ENCODE assay signal across 9 cellular contexts in genomic region chr16:1983053-1983543, GRCh38. TPM values are rescaled to one million over a fixed set of nuclear protein-coding genes. Genes with fewer than 3 reads are reported as not detected.
DNase-seq lines count a peak whose midpoint lies in the region; ATAC-seq, FAIRE-seq and TF ChIP-seq lines count a peak whose summit lies in the region.
"Had no signal": no experiment of that assay in that cellular context is flagged by ENCODE, and none has a peak within 500 bp of the region (broad histone marks: within the 10 kb centered on the region; RNA-seq: fewer than 3 reads in every experiment).

No MANE protein-coding gene starts in this region.

- no peaks in the 10 kb centered on the region for H3K9me3 Mint-ChIP-seq in CD8-positive, alpha-beta T cell

- dilution Hi-C loops in endothelial cell of umbilical vein (cut with MboI; ENCODE audit: extremely low pct_ligation_motif_present, low sequenced_read_pairs): no loop called here

- H3K9ac ChIP-seq in endothelial cell of umbilical vein (replicated peaks; ENCODE audit: extremely low read depth, insufficient read depth, low read length) (no peak overlapping the region), parathyroid adenoma (no peak overlapping the region)

- H3K4me1 ChIP-seq in CD8-positive, alpha-beta T cell (ENCODE audit: insufficient read depth, low read length): peaks cover 15% of the 10 kb centered on the region
- H3K4me1 ChIP-seq in Peyer's patch (peaks cover 0 to 65% (median 17%) of the 10 kb centered on the region in 4 donors), endothelial cell of umbilical vein (ENCODE audit: control insufficient read depth, extremely low read depth, insufficient read depth, low read length) (peaks cover 15% of the 10 kb centered on the region), parathyroid adenoma (peaks cover 5% of the 10 kb centered on the region)

- no peak for TF ChIP-seq CTCF in CD8-positive, alpha-beta T cell (IDR thresholded peaks at IDR 0.05)
- TF ChIP-seq CTCF in Peyer's patch (IDR thresholded peaks at IDR 0.05) (no peak), endothelial cell of umbilical vein (IDR thresholded peaks at IDR 0.05; ENCODE audit: extremely low read depth in 1 of 2, insufficient read depth in 1 of 2, low read depth in 1 of 2, low read length in 2 of 2) (no peak), parathyroid adenoma (IDR thresholded peaks at IDR 0.05) (no peak)

- CTCF ChIA-PET in CD8-positive, alpha-beta T cell (lab: Charles Lee): interaction anchor here (0.7 to 1.6 kb wide), 5 partner anchors 8 to 1157 kb away, joined by 3 to 5 read pairs (median 3); partner anchors contain the start of gene TBL3
- CTCF ChIA-PET in endothelial cell of umbilical vein (lab: Charles Lee): interaction anchor here (5.0 kb wide), 1 partner anchor 158 kb away, joined by 21 read pairs; no protein-coding TSS in a partner anchor

- H3K27ac ChIP-seq in CD8-positive, alpha-beta T cell (ENCODE audit: low read depth, low read length): no peak overlapping the region
- peak overlapping the region; percentile 76 to 97 (median 87) for H3K27ac ChIP-seq in Peyer's patch
- H3K27ac ChIP-seq in endothelial cell of umbilical vein (ENCODE audit: insufficient read depth, low read depth, low read length): no peak overlapping the region
- H3K27ac ChIP-seq in parathyroid adenoma: peak overlapping the region; percentile 25

- H3K4me3 Mint-ChIP-seq in CD8-positive, alpha-beta T cell: peak overlapping the region; percentile 82

- FAIRE-seq in endothelial cell of umbilical vein (lab: Jason Lieb, UNC): no peak
- FAIRE-seq: endometrium had no signal

- peaks cover 5% of the 10 kb centered on the region for H3K79me2 ChIP-seq in endothelial cell of umbilical vein (ENCODE audit: control insufficient read depth, insufficient read depth, low read length)
- H3K79me2 ChIP-seq in parathyroid adenoma: no peaks in the 10 kb centered on the region

- H3K27me3 ChIP-seq in CD8-positive, alpha-beta T cell (ENCODE audit: insufficient read depth, low read length): peaks cover 12% of the 10 kb centered on the region
- H3K27me3 ChIP-seq in Peyer's patch (no peaks in the 10 kb centered on the region), endothelial cell of umbilical vein (ENCODE audit: control insufficient read depth in 2 of 2, insufficient read depth in 2 of 2, low read length in 2 of 2) (peaks cover 35 to 41% of the 10 kb centered on the region in 2 experiments), parathyroid adenoma (ENCODE audit: control insufficient read depth, insufficient read depth, low read length) (no peaks in the 10 kb centered on the region)

- H3K4me2 ChIP-seq in endothelial cell of umbilical vein (ENCODE audit: insufficient read depth, low read length) (peak overlapping the region; percentile 65), parathyroid adenoma (ENCODE audit: low read length) (peak overlapping the region; percentile 98)

- no peaks in the 10 kb centered on the region for H3K9me3 ChIP-seq in CD8-positive, alpha-beta T cell (ENCODE audit: low read length)
- H3K9me3 ChIP-seq in Peyer's patch (no peaks in the 10 kb centered on the region), endothelial cell of umbilical vein (replicated peaks; ENCODE audit: control insufficient read depth, insufficient read depth, low read length) (no peaks in the 10 kb centered on the region), parathyroid adenoma (ENCODE audit: control insufficient read depth, low read length) (no peaks in the 10 kb centered on the region)

- POLR2A ChIA-PET in CD8-positive, alpha-beta T cell (lab: Charles Lee): interaction anchor here (1.2 to 3.8 kb wide), 4 partner anchors 12 to 21 kb away, joined by 3 to 17 read pairs (median 12); partner anchors contain the start of genes RPS2 and TBL3
- POLR2A ChIA-PET in endothelial cell of umbilical vein (lab: Charles Lee): interaction anchor here (1.5 kb wide), 1 partner anchor 18 kb away, joined by 5 read pairs; the partner anchor contains the start of gene RPS2

- peaks cover 9% of the 10 kb centered on the region for H3K36me3 ChIP-seq in CD8-positive, alpha-beta T cell (ENCODE audit: insufficient read depth, low read length)
- peaks cover 0 to 27% (median 0%) of the 10 kb centered on the region in 3 donors for H3K36me3 ChIP-seq in Peyer's patch
- H3K36me3 ChIP-seq in endothelial cell of umbilical vein (ENCODE audit: control insufficient read depth in 2 of 2, extremely low read depth in 1 of 2, insufficient read depth in 2 of 2, low read length in 2 of 2): peaks cover 0 to 10% of the 10 kb centered on the region in 2 experiments
- H3K36me3 ChIP-seq in parathyroid adenoma (ENCODE audit: control insufficient read depth, insufficient read depth, low read length): no peaks in the 10 kb centered on the region

- intact Hi-C loops in CD8-positive, alpha-beta T cell (cut with DNase I, micrococcal nuclease): no loop called here
- intact Hi-C loops in endothelial cell of umbilical vein (cut with micrococcal nuclease) (no loop called here), sciatic nerve (cut with DNase I) (loop anchor here (5.0 kb wide), 1 partner anchor 729 kb away; no protein-coding TSS in a partner anchor)

- peak overlapping the region; percentile 71 for H3K4me3 ChIP-seq in CD8-positive, alpha-beta T cell (ENCODE audit: low read depth, low read length)
- H3K4me3 ChIP-seq in Peyer's patch: peak overlapping the region; percentile 81 to 92 (median 90)
- peak overlapping the region in 2 of 3 experiments; percentile 24 to 75 for H3K4me3 ChIP-seq in endothelial cell of umbilical vein (replicated peaks in 1 of 3; ENCODE audit: insufficient read depth in 1 of 3, low read depth in 1 of 3, low read length in 3 of 3)
- H3K4me3 ChIP-seq in parathyroid adenoma (ENCODE audit: low read depth, low read length): peak overlapping the region; percentile 71

- no peaks in the 10 kb centered on the region for H3K9me1 ChIP-seq in endothelial cell of umbilical vein (replicated peaks; ENCODE audit: control insufficient read depth, extremely low read depth, insufficient read depth, low read length)

- H2AFZ ChIP-seq in endothelial cell of umbilical vein (ENCODE audit: low read depth, low read length): peak overlapping the region; percentile 90
- peak overlapping the region; percentile 63 for H2AFZ ChIP-seq in parathyroid adenoma

- peaks cover 18% of the 10 kb centered on the region for H3K36me3 Mint-ChIP-seq in CD8-positive, alpha-beta T cell

- H3K27me3 Mint-ChIP-seq in CD8-positive, alpha-beta T cell (ENCODE audit: low read depth): peaks cover 19% of the 10 kb centered on the region

- peaks cover 13% of the 10 kb centered on the region for H3K4me1 Mint-ChIP-seq in CD8-positive, alpha-beta T cell (ENCODE audit: low read depth)

- no TSS peak for BruUV-seq in endothelial cell of umbilical vein (replicated peaks; lab: Mats Ljungman, UMichigan)

- peak overlapping the region; percentile 66 for H3K27ac Mint-ChIP-seq in CD8-positive, alpha-beta T cell

- in situ Hi-C loops in ACHN (cut with HindIII; ENCODE audit: low pct_ligation_motif_present, low pct_unique_long_range_greater_than_20kb, low sequenced_read_pairs): no loop called here

- TF ChIP-seq POLR2A in Peyer's patch (IDR thresholded peaks at IDR 0.05): no peak
- TF ChIP-seq POLR2A in endothelial cell of umbilical vein (IDR thresholded peaks at IDR 0.05; ENCODE audit: low read depth, low read length): no peak

- H4K20me1 ChIP-seq in endothelial cell of umbilical vein (replicated peaks; ENCODE audit: control insufficient read depth, extremely low read depth, insufficient read depth, low read length): no peaks in the 10 kb centered on the region

- ATAC-seq in CD8-positive, alpha-beta T cell: no peak
- ATAC-seq in sciatic nerve (no peak), GM21737 (IDR thresholded peaks at IDR 0.05; ENCODE audit: unreplicated experiment) (no peak)

- no peak for DNase-seq in CD8-positive, alpha-beta T cell
- DNase-seq in Peyer's patch (no peak), endothelial cell of umbilical vein (ENCODE audit: low read depth, low spot score) (no peak), ACHN (no peak), sciatic nerve (ENCODE audit: low spot score) (no peak), SIG-M5 (lab: John Stamatoyannopoulos, UW) (no peak)

RNA-seq across cellular contexts. Expression of gene GFER, which starts 0.9 kb away (rescaled TPM):
- 10 to 100 TPM; 15.6 to 16.1 TPM for total RNA-seq in CD8-positive, alpha-beta T cell
- total RNA-seq in Peyer's patch: 100 to 1,000 TPM in 1 of 4 donors, 10 to 100 TPM in 3; 31.4 to 102 (median 83.1) TPM
- total RNA-seq in endothelial cell of umbilical vein: 29.9 and 30.5 TPM in 2 replicates
- 13.7 and 26.0 TPM in 2 replicates for polyA plus RNA-seq in endothelial cell of umbilical vein
- 14.7 and 15.7 TPM in 2 replicates for polyA plus RNA-seq in endothelial cell of umbilical vein (2011; cell fraction: cytosol; rRNA removed)
- polyA plus RNA-seq in endothelial cell of umbilical vein (2011; cell fraction: nucleus; rRNA removed): 9.8 and 11.5 TPM in 2 replicates
- 32.8 and 33.7 TPM in 2 replicates for polyA plus RNA-seq in endothelial cell of umbilical vein (2012)
- polyA minus RNA-seq in endothelial cell of umbilical vein: 6.6 and 10.7 TPM in 2 replicates
- 25.2 TPM for polyA minus RNA-seq in endothelial cell of umbilical vein (2011; cell fraction: cytosol; rRNA and poly(A)+ RNA removed)
- 4.5 and 7.2 TPM in 2 replicates for polyA minus RNA-seq in endothelial cell of umbilical vein (2011; cell fraction: nucleus; rRNA and poly(A)+ RNA removed)
- 15.5 TPM for total RNA-seq in sciatic nerve

RNA-seq across cellular contexts. Expression of gene NOXO1, which starts 1.8 kb away (rescaled TPM):
- total RNA-seq in CD8-positive, alpha-beta T cell: under 1 TPM; 0.76 to 0.83 TPM
- 10 to 100 TPM in 3 of 4 donors, 1 to 10 TPM in 1; 8.6 to 23.1 (median 11.3) TPM for total RNA-seq in Peyer's patch
- 0.60 TPM in 1 of 2 replicates, not detected in the other for total RNA-seq in endothelial cell of umbilical vein
- polyA plus RNA-seq in endothelial cell of umbilical vein: 0.37 and 0.40 TPM in 2 replicates
- 0.17 TPM in 1 of 2 replicates, not detected in the other for polyA plus RNA-seq in endothelial cell of umbilical vein (2011; cell fraction: cytosol; rRNA removed)
- 1.7 and 2.0 TPM in 2 replicates for polyA plus RNA-seq in endothelial cell of umbilical vein (2011; cell fraction: nucleus; rRNA removed)
- polyA plus RNA-seq in endothelial cell of umbilical vein (2012): 0.41 TPM in 1 of 2 replicates, not detected in the other
- 0.17 TPM in 1 of 2 replicates, not detected in the other for polyA minus RNA-seq in endothelial cell of umbilical vein
- not detected for polyA minus RNA-seq in endothelial cell of umbilical vein (2011; cell fraction: cytosol; rRNA and poly(A)+ RNA removed)
- polyA minus RNA-seq in endothelial cell of umbilical vein (2011; cell fraction: nucleus; rRNA and poly(A)+ RNA removed): not detected in 2 replicates
- not detected for total RNA-seq in sciatic nerve

RNA-seq across cellular contexts. Expression of gene SYNGR3, which starts 6.7 kb away (rescaled TPM):
- total RNA-seq in CD8-positive, alpha-beta T cell: 1 to 10 TPM; 6.2 to 6.6 TPM
- 1 to 10 TPM in 3 of 4 donors, not detected in 1; 1.3 to 3.9 (median 3.3) TPM for total RNA-seq in Peyer's patch
- 0.81 and 0.95 TPM in 2 replicates for total RNA-seq in endothelial cell of umbilical vein
- 1.4 and 2.6 TPM in 2 replicates for polyA plus RNA-seq in endothelial cell of umbilical vein
- polyA plus RNA-seq in endothelial cell of umbilical vein (2011; cell fraction: cytosol; rRNA removed): 0.97 and 1.4 TPM in 2 replicates
- 1.0 and 1.1 TPM in 2 replicates for polyA plus RNA-seq in endothelial cell of umbilical vein (2011; cell fraction: nucleus; rRNA removed)
- polyA plus RNA-seq in endothelial cell of umbilical vein (2012): 0.54 and 1.7 TPM in 2 replicates
- polyA minus RNA-seq in endothelial cell of umbilical vein: 2.0 and 2.1 TPM in 2 replicates
- polyA minus RNA-seq in endothelial cell of umbilical vein (2011; cell fraction: cytosol; rRNA and poly(A)+ RNA removed): 6.0 TPM
- 0.24 and 0.72 TPM in 2 replicates for polyA minus RNA-seq in endothelial cell of umbilical vein (2011; cell fraction: nucleus; rRNA and poly(A)+ RNA removed)
- total RNA-seq in sciatic nerve: 0.76 TPM

RNA-seq across cellular contexts. Expression of gene TBL3, which starts 11.2 kb away (rescaled TPM):
- total RNA-seq in CD8-positive, alpha-beta T cell: 10 to 100 TPM; 15.4 to 16.6 TPM
- total RNA-seq in Peyer's patch (10 to 100 TPM; 19.8 to 50.8 (median 39.1) TPM), endothelial cell of umbilical vein (42.2 and 42.3 TPM in 2 replicates), sciatic nerve (21.8 TPM)
- 77.1 and 80.6 TPM in 2 replicates for polyA plus RNA-seq in endothelial cell of umbilical vein
- 41.0 and 51.3 TPM in 2 replicates for polyA plus RNA-seq in endothelial cell of umbilical vein (2011; cell fraction: cytosol; rRNA removed)
- polyA plus RNA-seq in endothelial cell of umbilical vein (2011; cell fraction: nucleus; rRNA removed): 86.9 and 88.7 TPM in 2 replicates
- polyA plus RNA-seq in endothelial cell of umbilical vein (2012): 41.6 and 49.8 TPM in 2 replicates
- 38.8 and 42.1 TPM in 2 replicates for polyA minus RNA-seq in endothelial cell of umbilical vein
- 53.1 TPM for polyA minus RNA-seq in endothelial cell of umbilical vein (2011; cell fraction: cytosol; rRNA and poly(A)+ RNA removed)
- polyA minus RNA-seq in endothelial cell of umbilical vein (2011; cell fraction: nucleus; rRNA and poly(A)+ RNA removed): 17.1 and 27.7 TPM in 2 replicates

RNA-seq across cellular contexts. Expression of gene RNF151, which starts 16.4 kb away (rescaled TPM):
- not detected for total RNA-seq in CD8-positive, alpha-beta T cell
- total RNA-seq in Peyer's patch: not detected
- total RNA-seq in endothelial cell of umbilical vein: not detected in 2 replicates
- polyA plus RNA-seq in endothelial cell of umbilical vein: not detected in 2 replicates
- polyA plus RNA-seq in endothelial cell of umbilical vein (2011; cell fraction: cytosol; rRNA removed): not detected in 2 replicates
- polyA plus RNA-seq in endothelial cell of umbilical vein (2011; cell fraction: nucleus; rRNA removed): not detected in 2 replicates
- not detected in 2 replicates for polyA plus RNA-seq in endothelial cell of umbilical vein (2012)
- polyA minus RNA-seq in endothelial cell of umbilical vein: not detected in 2 replicates
- not detected for polyA minus RNA-seq in endothelial cell of umbilical vein (2011; cell fraction: cytosol; rRNA and poly(A)+ RNA removed)
- not detected in 2 replicates for polyA minus RNA-seq in endothelial cell of umbilical vein (2011; cell fraction: nucleus; rRNA and poly(A)+ RNA removed)
- total RNA-seq in sciatic nerve: not detected

Comparison
In these comparisons a context has a peak if more than half of its experiments do, and no peak if none do; other contexts are left out.
1. H3K27ac ChIP-seq: peak in Peyer's patch (4 of 4) and parathyroid adenoma (single experiment); none in CD8-positive, alpha-beta T cell (single experiment) and endothelial cell of umbilical vein (single experiment).
2. Peak in every context shown above with its lines, with median percentiles within 50 percentile points of each other: H3K4me3 ChIP-seq.